In the genomic region with DNA sequence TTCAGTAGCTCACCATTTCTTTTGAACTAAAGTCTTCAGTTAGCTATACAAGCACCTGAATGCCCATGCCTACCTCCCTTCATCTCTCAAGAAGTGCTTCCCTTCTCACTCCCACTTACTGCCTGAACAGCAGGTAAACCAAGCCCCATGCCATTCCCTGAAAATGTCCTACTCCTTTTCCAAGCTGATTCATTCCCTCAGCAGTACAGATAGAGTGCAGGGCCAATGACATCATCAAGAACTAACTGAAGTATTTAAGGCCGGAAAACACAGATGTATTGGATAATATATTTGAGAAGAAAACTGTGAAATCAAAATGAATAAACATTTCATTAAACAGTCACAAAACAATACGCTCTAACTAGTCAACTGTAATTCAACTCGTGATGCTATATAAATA, we compare ENCODE assay signal across 17 cellular contexts.
"Had no signal": no experiment of that assay in that cellular context is flagged by ENCODE, and none has a peak within 500 bp of the region (broad histone marks: within the 10 kb centered on the region; RNA-seq: fewer than 3 reads in every experiment).

No MANE protein-coding gene starts in this region.

- DNase-seq: activated CD4-positive, CD25-positive, alpha-beta regulatory T cell; activated gamma-delta T cell; activated T-cell treated with anti-CD3 and anti-CD28 coated beads, Interleukin-2, amount 50 U/mL, for 24 hours; aorta; caudate nucleus; effector memory CD4-positive, alpha-beta T cell; foreskin keratinocyte; left lung; stimulated activated CD4-positive, alpha-beta T cell treated with anti-CD3 and anti-CD28 coated beads, Interleukin-4, amount 100 ng/mL, for 4 hours; stimulated activated naive CD8-positive, alpha-beta T cell treated with anti-CD3 and anti-CD28 coated beads, Interleukin-15, amount 100 ng/mL, for 72 hours; T-helper 2 cell; testis had no signal

- H3K27me3 ChIP-seq: foreskin keratinocyte, left lung, testis had no signal

- H3K27ac ChIP-seq: coronary artery, foreskin keratinocyte, left lung, skin epidermis, testis had no signal

- H3K4me1 Mint-ChIP-seq: memory B cell; nephron; stimulated activated naive CD8-positive, alpha-beta T cell treated with anti-CD3 and anti-CD28 coated beads, Interleukin-15, amount 100 ng/mL, for 72 hours had no signal

- H3K4me3 ChIP-seq: coronary artery, left lung, skin epidermis, testis had no signal

- ATAC-seq: foreskin keratinocyte; left lung; stimulated activated naive CD8-positive, alpha-beta T cell treated with anti-CD3 and anti-CD28 coated beads, Interleukin-15, amount 100 ng/mL, for 72 hours had no signal

- H3K4me3 Mint-ChIP-seq: activated naive CD8-positive, alpha-beta T cell; activated T-cell treated with anti-CD3 and anti-CD28 coated beads, Interleukin-2, amount 50 U/mL, for 24 hours; memory B cell; nephron; stimulated activated naive CD8-positive, alpha-beta T cell treated with anti-CD3 and anti-CD28 coated beads, Interleukin-15, amount 100 ng/mL, for 72 hours had no signal

- H3K27me3 Mint-ChIP-seq: activated naive CD8-positive, alpha-beta T cell; activated T-cell treated with anti-CD3 and anti-CD28 coated beads, Interleukin-2, amount 50 U/mL, for 24 hours; memory B cell; stimulated activated naive CD8-positive, alpha-beta T cell treated with anti-CD3 and anti-CD28 coated beads, Interleukin-15, amount 100 ng/mL, for 72 hours had no signal

- H3K36me3 Mint-ChIP-seq: activated naive CD8-positive, alpha-beta T cell; memory B cell had no signal

- H3K4me1 ChIP-seq: foreskin keratinocyte, left lung, testis had no signal

- H3K27ac Mint-ChIP-seq: activated naive CD8-positive, alpha-beta T cell; activated T-cell treated with anti-CD3 and anti-CD28 coated beads, Interleukin-2, amount 50 U/mL, for 24 hours; memory B cell; nephron; stimulated activated naive CD8-positive, alpha-beta T cell treated with anti-CD3 and anti-CD28 coated beads, Interleukin-15, amount 100 ng/mL, for 72 hours had no signal

- H3K9me3 ChIP-seq: testis had no signal

- H3K36me3 ChIP-seq: left lung had no signal
